In the genomic region with DNA sequence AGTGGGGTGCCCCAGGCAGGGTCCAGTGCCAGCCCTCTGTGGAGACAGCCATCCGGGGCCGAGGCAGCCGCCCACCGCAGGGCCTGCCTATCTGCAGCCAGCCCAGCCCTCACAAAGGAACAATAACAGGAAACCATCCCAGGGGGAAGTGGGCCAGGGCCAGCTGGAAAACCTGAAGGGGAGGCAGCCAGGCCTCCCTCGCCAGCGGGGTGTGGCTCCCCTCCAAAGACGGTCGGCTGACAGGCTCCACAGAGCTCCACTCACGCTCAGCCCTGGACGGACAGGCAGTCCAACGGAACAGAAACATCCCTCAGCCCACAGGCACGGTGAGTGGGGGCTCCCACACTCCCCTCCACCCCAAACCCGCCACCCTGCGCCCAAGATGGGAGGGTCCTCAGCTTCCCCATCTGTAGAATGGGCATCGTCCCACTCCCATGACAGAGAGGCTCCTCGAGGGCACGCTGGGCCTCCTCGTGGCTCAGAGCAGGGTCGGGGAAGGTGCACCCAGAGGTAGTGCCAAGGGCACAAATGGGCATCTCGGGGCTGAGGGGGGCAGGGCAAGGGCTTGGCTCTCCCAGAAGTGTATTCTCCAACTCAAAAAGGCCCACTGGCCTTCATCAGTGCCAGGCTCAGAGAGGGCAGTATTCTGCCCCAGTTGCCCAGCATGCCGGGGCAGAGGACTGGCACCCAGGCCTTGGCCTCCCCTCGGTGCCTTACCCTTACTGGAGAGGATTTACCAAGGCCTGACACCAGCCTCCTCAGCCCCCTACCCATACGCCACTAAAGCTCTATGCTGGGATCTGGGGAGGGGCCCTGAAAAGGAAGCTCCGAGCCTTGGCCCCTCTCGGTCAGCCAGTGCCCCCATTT, we compare ENCODE assay signal across 13 cellular contexts. TPM values are rescaled to one million over a fixed set of nuclear protein-coding genes. Genes with fewer than 3 reads are reported as not detected.
DNase-seq lines count a peak whose midpoint lies in the region; ATAC-seq and TF ChIP-seq lines count a peak whose summit lies in the region.
"Had no signal": no experiment of that assay in that cellular context is flagged by ENCODE, and none has a peak within 500 bp of the region (broad histone marks: within the 10 kb centered on the region; RNA-seq: fewer than 3 reads in every experiment).

A gene with protein sequence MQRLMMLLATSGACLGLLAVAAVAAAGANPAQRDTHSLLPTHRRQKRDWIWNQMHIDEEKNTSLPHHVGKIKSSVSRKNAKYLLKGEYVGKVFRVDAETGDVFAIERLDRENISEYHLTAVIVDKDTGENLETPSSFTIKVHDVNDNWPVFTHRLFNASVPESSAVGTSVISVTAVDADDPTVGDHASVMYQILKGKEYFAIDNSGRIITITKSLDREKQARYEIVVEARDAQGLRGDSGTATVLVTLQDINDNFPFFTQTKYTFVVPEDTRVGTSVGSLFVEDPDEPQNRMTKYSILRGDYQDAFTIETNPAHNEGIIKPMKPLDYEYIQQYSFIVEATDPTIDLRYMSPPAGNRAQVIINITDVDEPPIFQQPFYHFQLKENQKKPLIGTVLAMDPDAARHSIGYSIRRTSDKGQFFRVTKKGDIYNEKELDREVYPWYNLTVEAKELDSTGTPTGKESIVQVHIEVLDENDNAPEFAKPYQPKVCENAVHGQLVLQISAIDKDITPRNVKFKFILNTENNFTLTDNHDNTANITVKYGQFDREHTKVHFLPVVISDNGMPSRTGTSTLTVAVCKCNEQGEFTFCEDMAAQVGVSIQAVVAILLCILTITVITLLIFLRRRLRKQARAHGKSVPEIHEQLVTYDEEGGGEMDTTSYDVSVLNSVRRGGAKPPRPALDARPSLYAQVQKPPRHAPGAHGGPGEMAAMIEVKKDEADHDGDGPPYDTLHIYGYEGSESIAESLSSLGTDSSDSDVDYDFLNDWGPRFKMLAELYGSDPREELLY (plus strand): TSS at position 259 of the 867 bp plus-strand sequence. CDS start 12,647 bp downstream, outside the sequence.

- H3K9me3 ChIP-seq in SK-N-SH: no peaks in the 10 kb centered on the region
- H3K9me3 ChIP-seq in gastroesophageal sphincter: no peaks in the 10 kb centered on the region
- H3K9me3 ChIP-seq in neuronal stem cell (replicated peaks in 1 of 2; ENCODE audit: control insufficient read depth in 2 of 2, insufficient read depth in 1 of 2, low read depth in 1 of 2, low read length in 2 of 2): no peaks in the 10 kb centered on the region
- H3K9me3 ChIP-seq in hepatocyte (ENCODE audit: low read depth): no peaks in the 10 kb centered on the region
- H3K9me3 ChIP-seq in Caco-2: no peaks in the 10 kb centered on the region
- H3K9me3 ChIP-seq: neutrophil, SJSA1 had no signal

- H3K27me3 Mint-ChIP-seq in Caco-2 (ENCODE audit: insufficient read depth, unreplicated experiment): peaks cover 3% of the 10 kb centered on the region

- no peak within 1 kb of the TSS for H2BK5ac ChIP-seq in neuronal stem cell (ENCODE audit: low read length)

- H4K91ac ChIP-seq in neuronal stem cell (ENCODE audit: low read depth, low read length, poor library complexity): peak within 1 kb of the TSS; percentile 38

- H3K4me2 ChIP-seq in SK-N-SH (no peak within 1 kb of the TSS), neuronal stem cell (ENCODE audit: insufficient read depth, low read length, poor library complexity, severe bottlenecking) (no peak within 1 kb of the TSS), hepatocyte (no peak within 1 kb of the TSS)

- H3K4me1 ChIP-seq in SK-N-SH (ENCODE audit: control insufficient read depth in 1 of 2, insufficient read depth in 2 of 2, low read depth in 1 of 2, low read length in 1 of 2) (peaks cover 0 to 5% of the 10 kb centered on the region in 2 experiments; a peak in 1 of 4 replicates), gastroesophageal sphincter (peaks cover 0 to 53% (median 28%) of the 10 kb centered on the region in 3 donors), neuronal stem cell (ENCODE audit: control insufficient read depth in 2 of 2, insufficient read depth in 1 of 2, low read depth in 1 of 2, low read length in 2 of 2) (peaks cover 18 to 27% of the 10 kb centered on the region in 2 donors), hepatocyte (ENCODE audit: insufficient read depth) (no peaks in the 10 kb centered on the region), Caco-2 (peaks cover 8% of the 10 kb centered on the region; the same call in 1 of the 2 replicates)

- H3K36me3 ChIP-seq in SK-N-SH (replicated peaks in 1 of 2; ENCODE audit: control insufficient read depth in 1 of 2, insufficient read depth in 2 of 2, low read length in 1 of 2) (no peaks in the 10 kb centered on the region), gastroesophageal sphincter (no peaks in the 10 kb centered on the region), neuronal stem cell (replicated peaks in 1 of 2; ENCODE audit: control insufficient read depth in 2 of 2, insufficient read depth in 2 of 2, low read length in 2 of 2) (no peaks in the 10 kb centered on the region), hepatocyte (replicated peaks; ENCODE audit: insufficient read depth, low read depth) (no peaks in the 10 kb centered on the region), Caco-2 (ENCODE audit: control insufficient read depth, insufficient read depth, low read length) (no peaks in the 10 kb centered on the region)
- H3K36me3 ChIP-seq: neutrophil, SJSA1 had no signal

- ATAC-seq in SK-N-SH treated with all-trans-retinoic acid at 6 μM for 48 hours (no peak), gastroesophageal sphincter (peak; percentile 60)

- H3F3A ChIP-seq in SK-N-SH (replicated peaks; ENCODE audit: insufficient read depth): no peaks in the 10 kb centered on the region

- H2BK12ac ChIP-seq in neuronal stem cell (ENCODE audit: low read length): no peak within 1 kb of the TSS

- no peak for TF ChIP-seq EP300 in SK-N-SH (IDR thresholded peaks at IDR 0.05; ENCODE audit: borderline replicate concordance in 1 of 2, low read depth in 1 of 2, low read length in 1 of 2)
- TF ChIP-seq EP300 in gastroesophageal sphincter (IDR thresholded peaks at IDR 0.05): no peak

- H3K4me3 ChIP-seq in SK-N-SH (ENCODE audit: low read depth in 2 of 2, low read length in 1 of 2) (no peak within 1 kb of the TSS), gastroesophageal sphincter (peak within 1 kb of the TSS; percentile 0 to 48), neuronal stem cell (ENCODE audit: low read length in 2 of 2) (no peak within 1 kb of the TSS), hepatocyte (no peak within 1 kb of the TSS), Caco-2 (ENCODE audit: low read depth, low read length) (no peak within 1 kb of the TSS)
- H3K4me3 ChIP-seq: SJSA1 had no signal

- peak within 1 kb of the TSS; percentile 2 for H2BK120ac ChIP-seq in neuronal stem cell (ENCODE audit: low read depth, low read length)

- H3K23ac ChIP-seq in neuronal stem cell (ENCODE audit: low read depth, low read length, poor library complexity): no peak within 1 kb of the TSS

- H3K4me3 Mint-ChIP-seq in Caco-2 (ENCODE audit: unreplicated experiment): no peak within 1 kb of the TSS

- peak within 1 kb of the TSS; percentile 51 for H3K14ac ChIP-seq in neuronal stem cell (ENCODE audit: low read length)

- H3K18ac ChIP-seq in neuronal stem cell (ENCODE audit: low read length): peak within 1 kb of the TSS; percentile 78

- no peak within 1 kb of the TSS for H3K27ac Mint-ChIP-seq in Caco-2 (ENCODE audit: unreplicated experiment)

- H3K36me3 Mint-ChIP-seq in Caco-2 (ENCODE audit: insufficient read depth, unreplicated experiment): no peaks in the 10 kb centered on the region

- no TSS peak for BruUV-seq in Caco-2 (replicated peaks; lab: Mats Ljungman, UMichigan)

- peak within 1 kb of the TSS; percentile 41 for H2AK5ac ChIP-seq in neuronal stem cell (ENCODE audit: low read depth, low read length)

- H2AFZ ChIP-seq in SK-N-SH (ENCODE audit: low read depth) (no peak within 1 kb of the TSS), neuronal stem cell (ENCODE audit: low read length) (peak within 1 kb of the TSS; percentile 71), hepatocyte (no peak within 1 kb of the TSS)

- no peaks in the 10 kb centered on the region for H3K79me1 ChIP-seq in neuronal stem cell (ENCODE audit: low read depth, low read length)

- H3K27ac ChIP-seq in SK-N-SH (ENCODE audit: low read depth in 2 of 2, low read length in 1 of 2) (no peak within 1 kb of the TSS), gastroesophageal sphincter (peak within 1 kb of the TSS in 3 of 4 donors; percentile 68 to 79 (median 78)), neuronal stem cell (replicated peaks; ENCODE audit: low read length) (no peak within 1 kb of the TSS), hepatocyte (no peak within 1 kb of the TSS)
- H3K27ac ChIP-seq: neutrophil, SJSA1 had no signal

- no peak within 1 kb of the TSS for H3K9ac ChIP-seq in SK-N-SH
- no peak within 1 kb of the TSS for H3K9ac ChIP-seq in neuronal stem cell (ENCODE audit: low read depth, low read length, poor library complexity)

- H4K20me1 ChIP-seq in SK-N-SH (ENCODE audit: insufficient read depth) (no peaks in the 10 kb centered on the region), hepatocyte (ENCODE audit: insufficient read depth, poor library complexity, severe bottlenecking) (no peaks in the 10 kb centered on the region)

- no peak within 1 kb of the TSS for H3K4ac ChIP-seq in neuronal stem cell (ENCODE audit: low read length)

- peak within 1 kb of the TSS; percentile 34 for H2BK15ac ChIP-seq in neuronal stem cell (ENCODE audit: low read length)

- WGBS in SK-N-SH (ENCODE audit: low lambda C conversion rate): 78% methylated on average over 13 of the region's 25 CpGs
- WGBS in gastroesophageal sphincter (ENCODE audit: low coverage in 1 of 2), 2 donors: 27% methylated on average over 3 of the region's 25 CpGs; no CpG with 5 or more reads in 1 of the 2 donors
- WGBS in neuronal stem cell (ENCODE audit: extremely low coverage in 2 of 2, insufficient read length in 2 of 2, insufficient replicate concordance in 1 of 2), 2 donors: no CpG with 5 or more reads among the region's 25 CpGs
- WGBS in hepatocyte (ENCODE audit: low lambda C conversion rate, missing lambda C conversion rate): 88% methylated on average over 24 of the region's 25 CpGs

- TF ChIP-seq POLR2A in gastroesophageal sphincter (IDR thresholded peaks at IDR 0.05): no peak

- CTCF ChIA-PET in SK-N-SH (lab: Yijun Ruan, JAX) (interaction anchor here (1.0 to 9.4 kb wide), 8 partner anchors 9 to 116 kb away, joined by 3 to 92 read pairs (median 5); no protein-coding TSS in a partner anchor), Caco-2 (lab: Charles Lee) (interaction anchor here (0.6 kb wide), 1 partner anchor 88 kb away, joined by 4 read pairs; no protein-coding TSS in a partner anchor)

- H3K4me1 Mint-ChIP-seq in Caco-2 (ENCODE audit: low read depth, unreplicated experiment): peaks cover 17% of the 10 kb centered on the region

- H3K79me2 ChIP-seq in SK-N-SH (ENCODE audit: insufficient read depth): no peaks in the 10 kb centered on the region
- no peaks in the 10 kb centered on the region for H3K79me2 ChIP-seq in hepatocyte

- H3K9me2 ChIP-seq in SK-N-SH: no peaks in the 10 kb centered on the region
- no peaks in the 10 kb centered on the region for H3K9me2 ChIP-seq in hepatocyte (replicated peaks; ENCODE audit: insufficient read depth)

- TF ChIP-seq CTCF in SK-N-SH (IDR thresholded peaks at IDR 0.05): no peak
- no peak for TF ChIP-seq CTCF in gastroesophageal sphincter (IDR thresholded peaks at IDR 0.05)
- TF ChIP-seq CTCF in hepatocyte (IDR thresholded peaks at IDR 0.05; ENCODE audit: poor library complexity): no peak
- no peak for TF ChIP-seq CTCF in Caco-2 (IDR thresholded peaks at IDR 0.05; ENCODE audit: insufficient read depth in 1 of 2, low read depth in 1 of 2, low read length in 1 of 2, severe bottlenecking in 1 of 2, unreplicated experiment in 1 of 2)

- H3K9me3 Mint-ChIP-seq in Caco-2 (ENCODE audit: unreplicated experiment): no peaks in the 10 kb centered on the region

- H4K8ac ChIP-seq in neuronal stem cell (ENCODE audit: low read depth, low read length): no peak within 1 kb of the TSS

- intact Hi-C loops in Caco-2 (cut with micrococcal nuclease; ENCODE audit: unreplicated experiment): no loop called here

- DNase-seq in SK-N-SH (peak; percentile 47), neuronal stem cell (ENCODE audit: low spot score) (no peak), hepatocyte (ENCODE audit: low spot score) (no peak), Caco-2 (no peak), NCI-H1436 (lab: John Stamatoyannopoulos, UW) (no peak)
- DNase-seq in activated CD4-positive, alpha-beta T cell treated with anti-CD3 and anti-CD28 coated beads for 48 hours: no peak
- DNase-seq: ACHN, amniotic stem cell, NCI-H187 treated with DMSO at 0.1 percent for 48 hours had no signal

- POLR2A ChIA-PET in SK-N-SH (lab: Yijun Ruan, JAX): no interaction called here
- POLR2A ChIA-PET in Caco-2 (lab: Charles Lee): no interaction called here

- no peak for TF ChIP-seq RAD21 in SK-N-SH (IDR thresholded peaks at IDR 0.05; ENCODE audit: low read length)

- H3K27me3 ChIP-seq in SK-N-SH (ENCODE audit: insufficient read depth) (no peaks in the 10 kb centered on the region), gastroesophageal sphincter (no peaks in the 10 kb centered on the region), neuronal stem cell (ENCODE audit: control insufficient read depth in 3 of 3, insufficient read depth in 3 of 3, low read depth in 1 of 3, low read length in 3 of 3) (no peaks in the 10 kb centered on the region), hepatocyte (no peaks in the 10 kb centered on the region), Caco-2 (replicated peaks; ENCODE audit: control insufficient read depth, insufficient read depth, low read length) (no peaks in the 10 kb centered on the region)
- H3K27me3 ChIP-seq: SJSA1 had no signal

RNA-seq across cellular contexts. Expression of the gene that starts here (rescaled TPM):
- not detected in 2 replicates for polyA plus RNA-seq in SK-N-SH (2012; rRNA removed)
- polyA plus RNA-seq in SK-N-SH (2012; cell fraction: cytosol; rRNA removed): 0.01 TPM in 1 of 2 replicates, not detected in the other
- polyA plus RNA-seq in SK-N-SH (2012; cell fraction: nucleus; rRNA removed): not detected in 2 replicates
- 10 to 100 TPM; 16.2 to 50.1 (median 38.5) TPM for total RNA-seq in gastroesophageal sphincter
- polyA plus RNA-seq in neuronal stem cell (2013, experiment 1 of 2): 0.21 TPM
- 0.25 TPM for polyA plus RNA-seq in neuronal stem cell (2013, experiment 2 of 2)
- total RNA-seq in hepatocyte: 2.2 and 2.6 TPM in 2 replicates
- polyA plus RNA-seq in hepatocyte: 0.88 and 1.2 TPM in 2 replicates
- 0.25 and 0.26 TPM in 2 replicates for total RNA-seq in Caco-2 (2022)
- total RNA-seq: SJSA1 had no signal

Comparison
In these comparisons a context has a peak if more than half of its experiments do, and no peak if none do; other contexts are left out.
1. Peak in DNase-seq in SK-N-SH; RNA of the gene not detected or under 1 TPM.
2. H3K27ac ChIP-seq: peak in gastroesophageal sphincter (3 of 4); none in SK-N-SH (0 of 2), neuronal stem cell (single experiment) and hepatocyte (single experiment).
3. H3K4me3 ChIP-seq: peak in gastroesophageal sphincter (2 of 2); none in SK-N-SH (0 of 2), neuronal stem cell (0 of 2), hepatocyte (single experiment) and Caco-2 (single experiment).